In the genomic region with DNA sequence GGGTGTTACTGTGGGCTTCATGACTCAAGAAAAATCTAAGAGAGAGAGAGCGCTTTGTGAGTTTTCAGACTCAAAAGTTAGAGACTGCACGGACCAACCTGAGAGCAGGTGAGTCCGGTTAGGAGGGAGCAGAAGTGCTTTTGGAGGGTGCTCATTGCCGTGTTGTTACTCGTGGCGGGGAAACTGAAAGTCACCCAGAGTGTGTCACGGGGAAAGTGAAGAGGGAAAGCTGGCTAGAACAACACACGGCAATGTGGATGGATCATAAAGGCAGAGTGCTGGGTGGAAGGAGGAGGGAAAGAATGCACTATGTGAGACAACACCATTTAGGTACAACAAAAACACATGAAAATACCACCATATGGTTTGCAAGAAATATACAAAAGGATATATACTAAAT, we compare ENCODE assay signal across 25 cellular contexts.
"Had no signal": no experiment of that assay in that cellular context is flagged by ENCODE, and none has a peak within 500 bp of the region (broad histone marks: within the 10 kb centered on the region; RNA-seq: fewer than 3 reads in every experiment).

No MANE protein-coding gene starts in this region.

- H3K27ac ChIP-seq: cardiac muscle cell, SJSA1 had no signal

- H3K9me3 ChIP-seq: SJSA1 had no signal

- FAIRE-seq: TTC549 had no signal

- DNase-seq: activated CD4-positive, alpha-beta T cell treated with anti-CD3 and anti-CD28 coated beads, Interleukin-2, amount 10 ng/mL, durations not matched to agents 24 days and 14 days; activated CD4-positive, alpha-beta T cell treated with anti-CD3 and anti-CD28 coated beads, Interleukin-2, amount 50 U/mL, for 4 hours; activated CD8-positive, alpha-beta T cell treated with anti-CD3 and anti-CD28 coated beads for 36 hours; activated effector memory CD4-positive, alpha-beta T cell treated with anti-CD3 and anti-CD28 coated beads, Interleukin-2, amount 50 U/mL, for 16 hours; activated naive CD4-positive, alpha-beta T cell; activated naive CD4-positive, alpha-beta T cell treated with anti-CD3 and anti-CD28 coated beads, Interleukin-2, amount 50 U/mL, for 16 hours; activated naive CD8-positive, alpha-beta T cell treated with anti-CD3 and anti-CD28 coated beads for 36 hours; activated T-cell treated with anti-CD3 and anti-CD28 coated beads, Interleukin-2, amount 50 U/mL, for 1 hour; activated T-cell treated with anti-CD3 and anti-CD28 coated beads, Interleukin-2, amount 50 U/mL, for 72 hours; amniotic stem cell; aorta; Karpas-422; NCI-H1105; NCI-H1417 treated with DMSO at 0.1 percent for 48 hours; NCI-H1694; NCI-H1930; NCI-H345; NCI-H524 treated with DMSO at 0.1 percent for 48 hours; SHP77; SW 1271 had no signal

- H3K4me3 ChIP-seq: cardiac muscle cell, SJSA1 had no signal

- ATAC-seq: activated CD8-positive, alpha-beta T cell treated with anti-CD3 and anti-CD28 coated beads for 36 hours; activated T-cell treated with anti-CD3 and anti-CD28 coated beads, Interleukin-2, amount 50 U/mL, for 72 hours; activated T-helper 17 cell treated with anti-CD3 and anti-CD28 coated beads, Interleukin-2, amount 50 U/mL, for 72 hours; Panc1 had no signal

- H3K27me3 ChIP-seq: cardiac muscle cell, SJSA1 had no signal

- H3K36me3 ChIP-seq: cardiac muscle cell, SJSA1 had no signal
